ENCODE assay signal across 8 cellular contexts in genomic region chr20:6583134-6583738, GRCh38.
DNase-seq lines count a peak whose midpoint lies in the region; ATAC-seq, FAIRE-seq and TF ChIP-seq lines count a peak whose summit lies in the region.

No MANE protein-coding gene starts in this region.

- H3K36me3 Mint-ChIP-seq in chondrocyte (ENCODE audit: low read depth): no peaks in the 10 kb centered on the region

- FAIRE-seq in GM19239 (lab: Jason Lieb, UNC): peak; percentile 83

- no peaks in the 10 kb centered on the region for H3K9me3 Mint-ChIP-seq in chondrocyte (ENCODE audit: low read depth)

- H3K27me3 ChIP-seq in left lung: no peaks in the 10 kb centered on the region

- peak; percentile 75 for TF ChIP-seq CTCF in C4-2B (conservative IDR thresholded peaks at IDR 0.05)
- peak; percentile 89 for TF ChIP-seq CTCF in chondrocyte (IDR thresholded peaks at IDR 0.05)
- peak; percentile 47 to 49 for TF ChIP-seq CTCF in left lung (IDR thresholded peaks at IDR 0.05)

- H3K27me3 Mint-ChIP-seq in chondrocyte (ENCODE audit: low read depth): peaks cover 2% of the 10 kb centered on the region

- H3K9me3 ChIP-seq in left lung: no peaks in the 10 kb centered on the region

- no peak overlapping the region for H3K4me3 ChIP-seq in left lung

- peaks cover 3% of the 10 kb centered on the region for H3K4me1 Mint-ChIP-seq in chondrocyte (ENCODE audit: low read depth)

- H3K27ac Mint-ChIP-seq in chondrocyte (ENCODE audit: unreplicated experiment): no peak overlapping the region

- intact Hi-C loops in left lung (cut with DNase I): no loop called here

- H3K4me1 ChIP-seq in left lung: no peaks in the 10 kb centered on the region

- ATAC-seq in HG03457 (IDR thresholded peaks at IDR 0.05; ENCODE audit: unreplicated experiment) (peak; percentile 71), left lung (peak; percentile 96), GM19455 (IDR thresholded peaks at IDR 0.05; ENCODE audit: unreplicated experiment) (no peak)

- no peak overlapping the region for H3K4me3 Mint-ChIP-seq in chondrocyte (ENCODE audit: unreplicated experiment)

- H3K36me3 ChIP-seq in left lung: no peaks in the 10 kb centered on the region

- H3K27ac ChIP-seq in C4-2B (no peak overlapping the region), left lung (no peak overlapping the region)

- peak; percentile 20 for DNase-seq in GM19239 (ENCODE audit: insufficient read length, low spot score)
- DNase-seq in NCI-H748 (lab: John Stamatoyannopoulos, UW; ENCODE audit: unreplicated experiment): peak; percentile 84
- DNase-seq in chondrocyte (ENCODE audit: low spot score): no peak
- DNase-seq in left lung: peak in 1 of 2 donors; percentile 17
- no peak for DNase-seq in stimulated activated CD4-positive, alpha-beta T cell treated with anti-CD3 and anti-CD28 coated beads, Interleukin-4, amount 100 ng/mL, for 1 hour

Comparison
In these comparisons a context has a peak if more than half of its experiments do, and no peak if none do; other contexts are left out.
1. DNase-seq: peak in GM19239 (single experiment) and NCI-H748 (single experiment); none in chondrocyte (single experiment) and stimulated activated CD4-positive, alpha-beta T cell treated with anti-CD3 and anti-CD28 coated beads, Interleukin-4, amount 100 ng/mL, for 1 hour (single experiment).
2. Peak in every context shown above with its lines, with median percentiles within 50 percentile points of each other: CTCF ChIP-seq.